1 cellular context compared by ENCODE assay signal in genomic region chr14:68942281-68943035, GRCh38.
TF ChIP-seq lines count a peak whose summit lies in the region.

No MANE protein-coding gene starts in this region.

TF ChIP-seq in GM23338, 12 proteins besides CTCF, POLR2A, EP300 and RAD21 (continued from another document):
- TF ChIP-seq ZNF462 (CRISPR knock-in tag; IDR thresholded peaks at IDR 0.05) = no peak
- TF ChIP-seq ZNF331 (CRISPR knock-in tag; IDR thresholded peaks at IDR 0.05; ENCODE audit: low read depth) = no peak
- no peak for TF ChIP-seq NANOG (IDR thresholded peaks at IDR 0.05; ENCODE audit: borderline replicate concordance)
- no peak for TF ChIP-seq POLR2AphosphoS5 (IDR thresholded peaks at IDR 0.05; ENCODE audit: low read depth)
- no peak for TF ChIP-seq REST (IDR thresholded peaks at IDR 0.05; ENCODE audit: unreplicated experiment)
- no peak for TF ChIP-seq CREB1 (CRISPR knock-in tag; IDR thresholded peaks at IDR 0.05; ENCODE audit: low read depth)
- TF ChIP-seq STAT1 (IDR thresholded peaks at IDR 0.05; ENCODE audit: unreplicated experiment) = no peak
- TF ChIP-seq EZH2 (IDR thresholded peaks at IDR 0.05; ENCODE audit: low read depth, unreplicated experiment) = no peak
